Comparison of ENCODE assay signal across 18 cellular contexts in the genomic region with DNA sequence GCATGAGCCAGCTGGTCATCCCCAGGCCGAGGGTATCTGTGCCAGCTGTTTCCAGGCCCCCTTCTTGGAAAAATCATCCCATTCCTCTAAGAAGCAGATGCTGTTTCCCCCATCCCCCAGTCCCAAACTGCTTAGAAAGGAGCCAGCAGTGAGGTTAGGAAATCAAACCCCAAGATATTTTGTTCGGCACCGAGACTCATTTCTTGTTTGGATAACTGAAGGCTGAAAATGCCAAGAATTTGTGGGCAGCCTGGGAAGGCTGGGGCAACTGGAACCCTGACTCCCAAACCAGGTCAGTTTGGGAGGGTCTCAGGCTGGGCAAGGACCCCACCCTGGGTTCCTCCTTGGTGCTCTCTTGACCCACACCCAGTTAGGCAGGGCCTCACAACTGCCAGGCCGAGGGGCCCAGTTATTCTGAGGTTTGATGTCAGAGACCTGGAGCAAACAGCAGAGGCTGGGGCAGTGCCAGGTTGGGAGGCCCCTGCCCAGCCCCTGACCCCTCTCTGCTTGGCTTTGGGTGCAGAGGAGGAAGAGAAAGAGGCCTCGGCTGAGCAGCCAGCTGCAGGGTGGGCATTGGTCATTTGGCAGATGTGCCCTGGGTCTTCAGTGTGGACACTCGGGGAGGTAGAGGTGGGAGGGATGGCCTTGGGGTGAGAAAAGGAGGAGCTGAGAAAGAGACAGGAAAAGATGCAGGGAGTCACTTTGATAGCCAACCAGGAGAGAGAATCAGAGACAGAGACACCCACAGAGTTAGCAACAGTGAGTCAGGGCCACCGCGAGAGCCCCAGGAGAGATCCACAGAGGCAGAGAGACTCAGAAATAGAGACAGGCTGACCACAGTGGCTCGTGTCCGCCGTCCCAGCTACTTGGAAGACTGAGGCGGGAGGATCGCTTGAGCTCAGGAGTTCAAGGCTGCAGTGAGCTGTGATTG. TPM values are rescaled to one million over a fixed set of nuclear protein-coding genes. Genes with fewer than 3 reads are reported as not detected.
DNase-seq lines count a peak whose midpoint lies in the region; ATAC-seq and TF ChIP-seq lines count a peak whose summit lies in the region.
"Had no signal": no experiment of that assay in that cellular context is flagged by ENCODE, and none has a peak within 500 bp of the region (broad histone marks: within the 10 kb centered on the region; RNA-seq: fewer than 3 reads in every experiment).

No MANE protein-coding gene starts in this region.

- H3K27ac ChIP-seq in substantia nigra (ENCODE audit: low read depth, low read length, poor library complexity, severe bottlenecking): no peak overlapping the region
- H3K27ac ChIP-seq: HL-60, transverse colon had no signal

- TF ChIP-seq CTCF in nephron progenitor cell (IDR thresholded peaks at IDR 0.05): no peak

- CTCF ChIA-PET in activated naive CD4-positive, alpha-beta T cell treated with anti-CD3 and anti-CD28 coated beads for 36 hours (lab: Charles Lee): interaction anchor here (1.5 kb wide), 1 partner anchor 44 kb away, joined by 3 read pairs; no protein-coding TSS in a partner anchor

- H3K36me3 Mint-ChIP-seq in dendritic cell treated with granulocyte-macrophage colony-stimulating factor and Interleukin-4, amounts not matched to agents 40 ng/mL and 50 ng/mL, for 4 days (ENCODE audit: low read depth): no peaks in the 10 kb centered on the region
- H3K36me3 Mint-ChIP-seq in nephron progenitor cell (ENCODE audit: low read depth): no peaks in the 10 kb centered on the region
- no peaks in the 10 kb centered on the region for H3K36me3 Mint-ChIP-seq in activated naive CD4-positive, alpha-beta T cell treated with anti-CD3 and anti-CD28 coated beads for 36 hours (ENCODE audit: low read depth)
- H3K36me3 Mint-ChIP-seq: natural killer cell had no signal

- H3K27me3 Mint-ChIP-seq in dendritic cell treated with granulocyte-macrophage colony-stimulating factor and Interleukin-4, amounts not matched to agents 40 ng/mL and 50 ng/mL, for 4 days: peaks cover 38% of the 10 kb centered on the region
- H3K27me3 Mint-ChIP-seq in nephron progenitor cell (ENCODE audit: low read depth, poor library complexity): peaks cover 7% of the 10 kb centered on the region
- no peaks in the 10 kb centered on the region for H3K27me3 Mint-ChIP-seq in activated naive CD4-positive, alpha-beta T cell treated with anti-CD3 and anti-CD28 coated beads for 36 hours (ENCODE audit: low read depth)

- peaks cover 45% of the 10 kb centered on the region for H3K4me1 Mint-ChIP-seq in dendritic cell treated with granulocyte-macrophage colony-stimulating factor and Interleukin-4, amounts not matched to agents 40 ng/mL and 50 ng/mL, for 4 days (ENCODE audit: low read depth)
- H3K4me1 Mint-ChIP-seq in nephron progenitor cell: peaks cover 61% of the 10 kb centered on the region
- H3K4me1 Mint-ChIP-seq in activated naive CD4-positive, alpha-beta T cell treated with anti-CD3 and anti-CD28 coated beads for 36 hours (ENCODE audit: low read depth): no peaks in the 10 kb centered on the region

- ATAC-seq in Right ventricle myocardium inferior: peak; percentile 60
- ATAC-seq: left colon, natural killer cell had no signal

- no peaks in the 10 kb centered on the region for H3K9me3 Mint-ChIP-seq in dendritic cell treated with granulocyte-macrophage colony-stimulating factor and Interleukin-4, amounts not matched to agents 40 ng/mL and 50 ng/mL, for 4 days
- no peaks in the 10 kb centered on the region for H3K9me3 Mint-ChIP-seq in nephron progenitor cell
- no peaks in the 10 kb centered on the region for H3K9me3 Mint-ChIP-seq in activated naive CD4-positive, alpha-beta T cell treated with anti-CD3 and anti-CD28 coated beads for 36 hours
- H3K9me3 Mint-ChIP-seq: activated T-cell treated with anti-CD3 and anti-CD28 coated beads, Interleukin-2, amount 50 U/mL, for 24 hours; natural killer cell had no signal

- no peak overlapping the region for H3K4me3 Mint-ChIP-seq in dendritic cell treated with granulocyte-macrophage colony-stimulating factor and Interleukin-4, amounts not matched to agents 40 ng/mL and 50 ng/mL, for 4 days
- no peak overlapping the region for H3K4me3 Mint-ChIP-seq in nephron progenitor cell
- H3K4me3 Mint-ChIP-seq in activated naive CD4-positive, alpha-beta T cell treated with anti-CD3 and anti-CD28 coated beads for 36 hours: no peak overlapping the region
- H3K4me3 Mint-ChIP-seq: activated T-cell treated with anti-CD3 and anti-CD28 coated beads, Interleukin-2, amount 50 U/mL, for 24 hours; natural killer cell had no signal

- DNase-seq in Right ventricle myocardium inferior (ENCODE audit: missing footprints): no peak
- no peak for DNase-seq in cardiac septum (ENCODE audit: low spot score)
- no peak for DNase-seq in nephron progenitor cell
- no peak for DNase-seq in NCI-H774 (lab: John Stamatoyannopoulos, UW)
- DNase-seq in OCI-M2 (lab: John Stamatoyannopoulos, UW; ENCODE audit: unreplicated experiment): no peak
- no peak for DNase-seq in substantia nigra (lab: John Stamatoyannopoulos, UW)
- DNase-seq in activated naive CD4-positive, alpha-beta T cell treated with anti-CD3 and anti-CD28 coated beads for 36 hours: no peak
- DNase-seq: activated CD4-positive, CD25-positive, alpha-beta regulatory T cell; activated T-cell treated with anti-CD3 and anti-CD28 coated beads, Interleukin-2, amount 50 U/mL, for 24 hours; DMS79 treated with DMSO at 0.1 percent for 48 hours; left colon; natural killer cell; small intestine; transverse colon had no signal

- H3K27ac Mint-ChIP-seq in dendritic cell treated with granulocyte-macrophage colony-stimulating factor and Interleukin-4, amounts not matched to agents 40 ng/mL and 50 ng/mL, for 4 days: peak overlapping the region; percentile 12
- peak overlapping the region; percentile 96 for H3K27ac Mint-ChIP-seq in nephron progenitor cell
- no peak overlapping the region for H3K27ac Mint-ChIP-seq in activated naive CD4-positive, alpha-beta T cell treated with anti-CD3 and anti-CD28 coated beads for 36 hours
- H3K27ac Mint-ChIP-seq: activated T-cell treated with anti-CD3 and anti-CD28 coated beads, Interleukin-2, amount 50 U/mL, for 24 hours; natural killer cell had no signal

- intact Hi-C loops in Right ventricle myocardium inferior (cut with DNase I): no loop called here
- intact Hi-C loops in cardiac septum (cut with DNase I): no loop called here
- intact Hi-C loops in dendritic cell treated with granulocyte-macrophage colony-stimulating factor and Interleukin-4, amounts not matched to agents 40 ng/mL and 50 ng/mL, for 4 days (cut with micrococcal nuclease): no loop called here
- intact Hi-C loops in activated naive CD4-positive, alpha-beta T cell treated with anti-CD3 and anti-CD28 coated beads for 36 hours (cut with micrococcal nuclease): no loop called here

RNA-seq across cellular contexts. Expression of gene ANGPT4, which starts 5.0 kb away (rescaled TPM):
- total RNA-seq in Right ventricle myocardium inferior: 0.05 TPM
- not detected for total RNA-seq in cardiac septum
- total RNA-seq in activated naive CD4-positive, alpha-beta T cell treated with anti-CD3 and anti-CD28 coated beads for 36 hours: not detected
- total RNA-seq: left colon, MCF 10A, natural killer cell, OCI-LY7 had no signal
